In the genomic region with DNA sequence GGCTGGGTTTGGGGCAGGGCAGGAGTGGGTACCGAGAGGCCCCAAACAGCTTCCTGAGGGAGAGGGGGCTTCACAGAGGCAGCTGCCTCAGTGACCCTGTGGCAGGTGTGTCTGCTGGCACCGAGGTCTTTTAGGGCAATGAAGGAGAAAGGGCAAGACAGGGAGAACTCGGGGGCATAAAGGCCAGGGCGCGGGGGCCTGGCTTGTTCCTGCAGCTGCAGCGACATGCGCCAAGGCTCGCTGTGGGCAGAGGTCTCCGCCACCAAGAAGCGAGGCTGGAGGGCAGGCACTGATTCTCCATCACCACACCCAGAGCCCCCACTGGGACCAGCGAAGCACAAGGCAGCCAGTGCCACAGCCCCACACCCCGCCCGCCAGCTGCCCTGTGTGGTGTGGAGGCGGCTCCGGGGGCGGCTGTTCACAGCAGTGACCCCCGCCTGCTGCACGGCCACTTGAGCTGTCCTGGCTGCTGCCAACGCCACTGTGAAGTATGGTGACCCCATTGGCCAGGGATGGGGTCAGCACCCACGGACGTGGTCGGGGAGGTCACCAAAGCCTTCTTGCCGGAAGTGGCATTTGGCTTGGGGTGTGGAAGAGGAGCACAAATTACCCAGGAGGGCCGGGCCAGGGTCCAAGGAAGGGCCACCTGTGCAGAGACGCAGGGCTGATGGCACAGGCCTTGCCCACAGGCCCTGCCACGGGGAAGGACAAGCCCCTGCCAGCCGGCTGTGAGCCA, we compare ENCODE assay signal across 11 cellular contexts. TPM values are rescaled to one million over a fixed set of nuclear protein-coding genes. Genes with fewer than 3 reads are reported as not detected.
DNase-seq lines count a peak whose midpoint lies in the region; ATAC-seq, FAIRE-seq and TF ChIP-seq lines count a peak whose summit lies in the region.
"Had no signal": no experiment of that assay in that cellular context is flagged by ENCODE, and none has a peak within 500 bp of the region (broad histone marks: within the 10 kb centered on the region; RNA-seq: fewer than 3 reads in every experiment).

No MANE protein-coding gene starts in this region.

- H2AFZ ChIP-seq in H1 (ENCODE audit: low read length) (no peak overlapping the region), neural cell (ENCODE audit: low read depth, low read length) (no peak overlapping the region)

- H3K4me1 ChIP-seq in H1 (replicated peaks in 1 of 4; ENCODE audit: control insufficient read depth in 3 of 4, insufficient read depth in 4 of 4, low read length in 3 of 4) (peaks cover 0 to 34% (median 29%) of the 10 kb centered on the region in 4 experiments; a peak in 6 of 7 replicates), aorta (ENCODE audit: control insufficient read depth in 1 of 2, insufficient read depth in 2 of 2, low read length in 2 of 2) (no peaks in the 10 kb centered on the region)

- H2BK5ac ChIP-seq in H1 (ENCODE audit: low read depth, low read length) = no peak overlapping the region

- no peak for TF ChIP-seq EP300 in H1 (IDR thresholded peaks at IDR 0.05; ENCODE audit: borderline replicate concordance in 1 of 2, low read depth in 2 of 2, low read length in 2 of 2)
- no peak for TF ChIP-seq EP300 in neural cell (conservative IDR thresholded peaks at IDR 0.05; ENCODE audit: poor library complexity, severe bottlenecking)

- TF ChIP-seq POLR2A in H1 (IDR thresholded peaks at IDR 0.05; ENCODE audit: control extremely low read depth in 1 of 2, low read depth in 2 of 2, low read length in 2 of 2) = no peak

- H3K79me1 ChIP-seq in H1 (ENCODE audit: low read depth, low read length) = no peaks in the 10 kb centered on the region

- no peak overlapping the region for H3K18ac ChIP-seq in H1 (ENCODE audit: extremely low read depth, low read length)

- no peak overlapping the region for H3K4ac ChIP-seq in H1 (replicated peaks; ENCODE audit: insufficient read length, low read depth, low read length)

- intact Hi-C loops in Right ventricle myocardium superior (cut with DNase I) = loop anchor here (5.0 kb wide), 1 partner anchor 44 kb away; no protein-coding TSS in a partner anchor
- intact Hi-C loops in cardiac septum (cut with DNase I) = loop anchor here (2.0 kb wide), 1 partner anchor 27 kb away; no protein-coding TSS in a partner anchor
- intact Hi-C loops in aorta (cut with DNase I) = loop anchor here (1.0 to 5.0 kb wide), 3 partner anchors 27 to 46 kb away; no protein-coding TSS in a partner anchor

- no peak overlapping the region for H2BK120ac ChIP-seq in H1 (replicated peaks; ENCODE audit: low read depth, low read length)

- no peak overlapping the region for H4K5ac ChIP-seq in H1 (ENCODE audit: insufficient read length, low read depth, low read length)

- H3K36me3 ChIP-seq in H1 (ENCODE audit: control insufficient read depth in 2 of 4, insufficient read depth in 4 of 4, low read length in 3 of 4) (no peaks in the 10 kb centered on the region), neural cell (ENCODE audit: insufficient read depth, low read length) (no peaks in the 10 kb centered on the region), aorta (ENCODE audit: control insufficient read depth in 1 of 2, insufficient read depth in 2 of 2, low read length in 1 of 2) (no peaks in the 10 kb centered on the region)
- H3K36me3 ChIP-seq: tibial artery had no signal

- no peaks in the 10 kb centered on the region for H3F3A ChIP-seq in neural cell (ENCODE audit: insufficient read depth, low read length, poor library complexity, severe bottlenecking)

- H4K20me1 ChIP-seq in H1 (replicated peaks in 1 of 2; ENCODE audit: control insufficient read depth in 1 of 2, insufficient read depth in 2 of 2, low read length in 2 of 2) (peaks cover 0 to 4% of the 10 kb centered on the region in 2 experiments), neural cell (ENCODE audit: insufficient read depth) (no peaks in the 10 kb centered on the region)

- CTCF ChIA-PET in H1 (lab: Charles Lee; ENCODE audit: partially characterized antibody) = interaction anchor here (0.5 to 28.8 kb wide), 13 partner anchors 8 to 560 kb away, joined by 3 to 921 read pairs (median 4); a partner anchor contains a TSS

- H4K8ac ChIP-seq in H1 (ENCODE audit: extremely low read depth, insufficient read depth, low read length) = peak overlapping the region; percentile 84

- H3K14ac ChIP-seq in H1 (ENCODE audit: insufficient read length) = no peak overlapping the region

- no peak overlapping the region for H3K23ac ChIP-seq in H1 (ENCODE audit: insufficient read length)

- no peak for FAIRE-seq in H1 (lab: Jason Lieb, UNC)

- H3K4me2 ChIP-seq in H1 (ENCODE audit: insufficient read depth in 1 of 2, low read depth in 2 of 2, low read length in 2 of 2) = no peak overlapping the region
- no peak overlapping the region for H3K4me2 ChIP-seq in neural cell (ENCODE audit: low read length)

- H3K27me3 ChIP-seq in H1 (replicated peaks in 1 of 4; ENCODE audit: control insufficient read depth in 3 of 4, extremely low read depth in 1 of 4, insufficient read depth in 3 of 4, low read length in 3 of 4) = no peaks in the 10 kb centered on the region
- H3K27me3 ChIP-seq in neural cell (ENCODE audit: insufficient read depth, low read depth, low read length) = no peaks in the 10 kb centered on the region
- H3K27me3 ChIP-seq in aorta (ENCODE audit: control insufficient read depth in 1 of 2, insufficient read depth in 2 of 2, low read length in 1 of 2) = no peaks in the 10 kb centered on the region
- H3K27me3 ChIP-seq: tibial artery had no signal

- TF ChIP-seq CTCF in H1 (IDR thresholded peaks at IDR 0.05; ENCODE audit: control extremely low read depth in 1 of 3, insufficient read depth in 1 of 3, low read depth in 1 of 3, low read length in 3 of 3) (no peak), neural cell (IDR thresholded peaks at IDR 0.05; ENCODE audit: poor library complexity, severe bottlenecking) (no peak)

- H2BK20ac ChIP-seq in H1 (ENCODE audit: low read length) = no peak overlapping the region

- H3K27ac ChIP-seq in H1 (ENCODE audit: low read depth, low read length) (no peak overlapping the region), neural cell (ENCODE audit: low read length) (no peak overlapping the region), aorta (ENCODE audit: low read depth in 1 of 2, low read length in 2 of 2) (no peak overlapping the region)

- no peak overlapping the region for H4K91ac ChIP-seq in H1 (replicated peaks; ENCODE audit: insufficient read length, low read length)

- no peak overlapping the region for H2BK15ac ChIP-seq in H1 (ENCODE audit: low read length)

- TF ChIP-seq RAD21 in H1 (IDR thresholded peaks at IDR 0.05 in 1 of 2, conservative IDR thresholded peaks at IDR 0.05 in 1 of 2; ENCODE audit: low read depth in 2 of 2, low read length in 2 of 2) (no peak), neural cell (conservative IDR thresholded peaks at IDR 0.05) (no peak)

- no peaks in the 10 kb centered on the region for H3K9me2 ChIP-seq in neural cell (ENCODE audit: insufficient read depth, low read length)

- 89% methylated on average over 27 of the region's 27 CpGs; no CpG with 5 or more reads in 1 of the 2 experiments for WGBS in H1 (ENCODE audit: extremely low coverage in 1 of 2, insufficient coverage in 1 of 2, insufficient read length in 1 of 2, insufficient replicate concordance in 2 of 2, low coverage in 1 of 2, low lambda C conversion rate in 2 of 2, missing lambda C conversion rate in 1 of 2), 2 experiments
- WGBS in aorta, 2 donors = 76 to 77% methylated on average over 27 of the region's 27 CpGs

- H3K9me3 ChIP-seq in H1 (ENCODE audit: insufficient read depth in 2 of 2, low read depth in 1 of 2, low read length in 1 of 2) (no peaks in the 10 kb centered on the region), neural cell (ENCODE audit: low read length) (no peaks in the 10 kb centered on the region), aorta (ENCODE audit: control insufficient read depth, low read length) (no peaks in the 10 kb centered on the region)
- H3K9me3 ChIP-seq: tibial artery had no signal

- ATAC-seq in Right ventricle myocardium superior (ENCODE audit: poor library complexity) (no peak), aorta (ENCODE audit: low FRiP score) (no peak), GM19395 (IDR thresholded peaks at IDR 0.05; ENCODE audit: unreplicated experiment) (no peak)

- H3K9ac ChIP-seq in H1 (replicated peaks in 1 of 4; ENCODE audit: extremely low read depth in 1 of 4, low read depth in 3 of 4, low read length in 3 of 4) (no peak overlapping the region), neural cell (ENCODE audit: low read length) (peak overlapping the region; percentile 7)

- H2AK5ac ChIP-seq in H1 (ENCODE audit: low read depth, low read length) = no peak overlapping the region

- no peak overlapping the region for H3K4me3 ChIP-seq in H1 (ENCODE audit: extremely low read depth in 1 of 4, insufficient read depth in 2 of 4, low read depth in 3 of 4, low read length in 4 of 4)
- H3K4me3 ChIP-seq in neural cell (ENCODE audit: low read length) = no peak overlapping the region
- no peak overlapping the region for H3K4me3 ChIP-seq in aorta (ENCODE audit: low read length in 2 of 2)
- H3K4me3 ChIP-seq: lung, tibial artery had no signal

- H3K23me2 ChIP-seq in H1 (ENCODE audit: low read depth, low read length) = no peaks in the 10 kb centered on the region

- POLR2A ChIA-PET in H1 (lab: Charles Lee; ENCODE audit: partially characterized antibody) = interaction anchor here (1.0 to 29.8 kb wide), 7 partner anchors 8 to 209 kb away, joined by 3 to 844 read pairs (median 6); a partner anchor contains a TSS

- H2BK12ac ChIP-seq in H1 (ENCODE audit: low read depth, low read length) = peak overlapping the region; percentile 85; the same call in 1 of the 2 replicates

- DNase-seq in Right ventricle myocardium superior (peak; percentile 43), cardiac septum (ENCODE audit: low spot score) (no peak), H1 (ENCODE audit: low read depth in 1 of 2, low spot score in 2 of 2) (no peak), aorta (peak; percentile 53 to 74), NCI-H1436 (lab: John Stamatoyannopoulos, UW) (no peak), NCI-H2029 (lab: John Stamatoyannopoulos, UW) (no peak)
- DNase-seq: GOT3 had no signal

- H3K56ac ChIP-seq in H1 (replicated peaks; ENCODE audit: insufficient read length, low read depth, low read length) = no peak overlapping the region

- H3K79me2 ChIP-seq in H1 (ENCODE audit: control insufficient read depth in 1 of 2, insufficient read depth in 2 of 2, low read length in 2 of 2) (no peaks in the 10 kb centered on the region), neural cell (replicated peaks; ENCODE audit: insufficient read depth, low read length) (no peaks in the 10 kb centered on the region)

RNA-seq across cellular contexts. Expression of a gene that starts 16.4 kb away (rescaled TPM):
- 14.3 TPM for total RNA-seq in Right ventricle myocardium superior
- 20.1 TPM for total RNA-seq in cardiac septum
- total RNA-seq in H1 (2021; fragmentation: NEBNext Ultra II Directional; extraction: Animal tissue kit (Norgen Biotek cat#: 25700)) = 29.2 and 29.5 TPM in 2 replicates
- 5.9 and 7.4 TPM in 2 replicates for polyA plus RNA-seq in H1 (2011; rRNA removed)
- 8.2 TPM for polyA plus RNA-seq in H1 (2011; cell fraction: cytosol; rRNA removed)
- polyA plus RNA-seq in H1 (2011; cell fraction: nucleus; rRNA removed) = 5.3 TPM
- 13.5 to 26.1 TPM (median 16.6 TPM) in 4 replicates for polyA plus RNA-seq in H1 (2012, experiment 1 of 2)
- polyA plus RNA-seq in H1 (2012, experiment 2 of 2) = 2.3 TPM
- polyA plus RNA-seq in H1 (2013, experiment 1 of 2) = 18.4 TPM
- polyA plus RNA-seq in H1 (2013, experiment 2 of 2) = 17.4 TPM
- 11.8 and 13.3 TPM in 2 replicates for polyA minus RNA-seq in H1 (2011; rRNA and poly(A)+ RNA removed)
- polyA minus RNA-seq in H1 (2011; cell fraction: cytosol; rRNA and poly(A)+ RNA removed) = 13.7 TPM
- 12.5 TPM for polyA minus RNA-seq in H1 (2011; cell fraction: nucleus; rRNA and poly(A)+ RNA removed)
- polyA plus RNA-seq in neural cell = 25.5 and 27.2 TPM in 2 replicates
- 53.6 and 58.3 TPM in 2 replicates for polyA minus RNA-seq in neural cell
- total RNA-seq in aorta = 10 to 100 TPM; 30.4 to 30.8 TPM
- 10 to 100 TPM in 1 of 2 donors, 1 to 10 TPM in 1; 9.2 to 14.9 TPM for polyA plus RNA-seq in aorta

RNA-seq across cellular contexts. Expression of a gene that starts 16.7 kb away (rescaled TPM):
- total RNA-seq in Right ventricle myocardium superior (60.6 TPM), cardiac septum (43.8 TPM), aorta (10 to 100 TPM; 27.6 to 33.3 TPM)
- total RNA-seq in H1 (2021; fragmentation: NEBNext Ultra II Directional; extraction: Animal tissue kit (Norgen Biotek cat#: 25700)) = 35.0 and 35.5 TPM in 2 replicates
- polyA plus RNA-seq in H1 (2011; rRNA removed) (5.9 and 7.1 TPM in 2 replicates), neural cell (86.5 and 169 TPM in 2 replicates), aorta (10 to 100 TPM; 44.2 to 71.7 TPM)
- polyA plus RNA-seq in H1 (2011; cell fraction: cytosol; rRNA removed) = 10.9 TPM
- 12.8 TPM for polyA plus RNA-seq in H1 (2011; cell fraction: nucleus; rRNA removed)
- 23.7 to 31.1 TPM (median 30.1 TPM) in 4 replicates for polyA plus RNA-seq in H1 (2012, experiment 1 of 2)
- 27.0 TPM for polyA plus RNA-seq in H1 (2012, experiment 2 of 2)
- polyA plus RNA-seq in H1 (2013, experiment 1 of 2) = 31.3 TPM
- 27.9 TPM for polyA plus RNA-seq in H1 (2013, experiment 2 of 2)
- 4.3 and 5.2 TPM in 2 replicates for polyA minus RNA-seq in H1 (2011; rRNA and poly(A)+ RNA removed)
- 8.7 TPM for polyA minus RNA-seq in H1 (2011; cell fraction: cytosol; rRNA and poly(A)+ RNA removed)
- polyA minus RNA-seq in H1 (2011; cell fraction: nucleus; rRNA and poly(A)+ RNA removed) = 18.8 TPM
- polyA minus RNA-seq in neural cell = 36.3 and 39.6 TPM in 2 replicates

RNA-seq across cellular contexts. Expression of a gene that starts 17.1 kb away (rescaled TPM):
- total RNA-seq in Right ventricle myocardium superior (5.0 TPM), cardiac septum (5.2 TPM), aorta (10 to 100 TPM; 11.4 to 11.8 TPM)
- 15.1 and 15.8 TPM in 2 replicates for total RNA-seq in H1 (2021; fragmentation: NEBNext Ultra II Directional; extraction: Animal tissue kit (Norgen Biotek cat#: 25700))
- polyA plus RNA-seq in H1 (2011; rRNA removed) (19.0 and 29.7 TPM in 2 replicates), neural cell (8.2 and 10.2 TPM in 2 replicates), aorta (10 to 100 TPM in 1 of 2 donors, 1 to 10 TPM in 1; 6.4 to 12.4 TPM)
- 23.3 TPM for polyA plus RNA-seq in H1 (2011; cell fraction: cytosol; rRNA removed)
- polyA plus RNA-seq in H1 (2011; cell fraction: nucleus; rRNA removed) = 44.0 TPM
- polyA plus RNA-seq in H1 (2012, experiment 1 of 2) = 9.2 to 14.2 TPM (median 13.8 TPM) in 4 replicates
- polyA plus RNA-seq in H1 (2012, experiment 2 of 2) = 11.3 TPM
- 6.8 TPM for polyA plus RNA-seq in H1 (2013, experiment 1 of 2)
- 6.6 TPM for polyA plus RNA-seq in H1 (2013, experiment 2 of 2)
- polyA minus RNA-seq in H1 (2011; rRNA and poly(A)+ RNA removed) = 6.4 and 6.9 TPM in 2 replicates
- polyA minus RNA-seq in H1 (2011; cell fraction: cytosol; rRNA and poly(A)+ RNA removed) = 11.2 TPM
- polyA minus RNA-seq in H1 (2011; cell fraction: nucleus; rRNA and poly(A)+ RNA removed) = 26.1 TPM
- polyA minus RNA-seq in neural cell = 5.9 and 6.8 TPM in 2 replicates

RNA-seq across cellular contexts. Expression of a gene that starts 23.5 kb away (rescaled TPM):
- total RNA-seq in Right ventricle myocardium superior (702 TPM), cardiac septum (327 TPM), aorta (100 to 1,000 TPM in 1 of 2 donors, 10 to 100 TPM in 1; 78.1 to 109 TPM)
- 538 and 572 TPM in 2 replicates for total RNA-seq in H1 (2021; fragmentation: NEBNext Ultra II Directional; extraction: Animal tissue kit (Norgen Biotek cat#: 25700))
- polyA plus RNA-seq in H1 (2011; rRNA removed) (950 and 1,969 TPM in 2 replicates), neural cell (918 and 1,148 TPM in 2 replicates), aorta (10 to 100 TPM; 46.6 to 91.3 TPM)
- polyA plus RNA-seq in H1 (2011; cell fraction: cytosol; rRNA removed) = 828 TPM
- 1,943 TPM for polyA plus RNA-seq in H1 (2011; cell fraction: nucleus; rRNA removed)
- polyA plus RNA-seq in H1 (2012, experiment 1 of 2) = 757 to 990 TPM (median 908 TPM) in 4 replicates
- polyA plus RNA-seq in H1 (2012, experiment 2 of 2) = 939 TPM
- 514 TPM for polyA plus RNA-seq in H1 (2013, experiment 1 of 2)
- polyA plus RNA-seq in H1 (2013, experiment 2 of 2) = 503 TPM
- 153 and 156 TPM in 2 replicates for polyA minus RNA-seq in H1 (2011; rRNA and poly(A)+ RNA removed)
- 356 TPM for polyA minus RNA-seq in H1 (2011; cell fraction: cytosol; rRNA and poly(A)+ RNA removed)
- polyA minus RNA-seq in H1 (2011; cell fraction: nucleus; rRNA and poly(A)+ RNA removed) = 378 TPM
- 398 and 444 TPM in 2 replicates for polyA minus RNA-seq in neural cell

Comparison
In these comparisons a context has a peak if more than half of its experiments do, and no peak if none do; other contexts are left out.
1. DNase-seq: peak in Right ventricle myocardium superior (single experiment) and aorta (2 of 2); none in cardiac septum (single experiment), H1 (0 of 2), NCI-H1436 (single experiment) and NCI-H2029 (single experiment).